In the genomic region with DNA sequence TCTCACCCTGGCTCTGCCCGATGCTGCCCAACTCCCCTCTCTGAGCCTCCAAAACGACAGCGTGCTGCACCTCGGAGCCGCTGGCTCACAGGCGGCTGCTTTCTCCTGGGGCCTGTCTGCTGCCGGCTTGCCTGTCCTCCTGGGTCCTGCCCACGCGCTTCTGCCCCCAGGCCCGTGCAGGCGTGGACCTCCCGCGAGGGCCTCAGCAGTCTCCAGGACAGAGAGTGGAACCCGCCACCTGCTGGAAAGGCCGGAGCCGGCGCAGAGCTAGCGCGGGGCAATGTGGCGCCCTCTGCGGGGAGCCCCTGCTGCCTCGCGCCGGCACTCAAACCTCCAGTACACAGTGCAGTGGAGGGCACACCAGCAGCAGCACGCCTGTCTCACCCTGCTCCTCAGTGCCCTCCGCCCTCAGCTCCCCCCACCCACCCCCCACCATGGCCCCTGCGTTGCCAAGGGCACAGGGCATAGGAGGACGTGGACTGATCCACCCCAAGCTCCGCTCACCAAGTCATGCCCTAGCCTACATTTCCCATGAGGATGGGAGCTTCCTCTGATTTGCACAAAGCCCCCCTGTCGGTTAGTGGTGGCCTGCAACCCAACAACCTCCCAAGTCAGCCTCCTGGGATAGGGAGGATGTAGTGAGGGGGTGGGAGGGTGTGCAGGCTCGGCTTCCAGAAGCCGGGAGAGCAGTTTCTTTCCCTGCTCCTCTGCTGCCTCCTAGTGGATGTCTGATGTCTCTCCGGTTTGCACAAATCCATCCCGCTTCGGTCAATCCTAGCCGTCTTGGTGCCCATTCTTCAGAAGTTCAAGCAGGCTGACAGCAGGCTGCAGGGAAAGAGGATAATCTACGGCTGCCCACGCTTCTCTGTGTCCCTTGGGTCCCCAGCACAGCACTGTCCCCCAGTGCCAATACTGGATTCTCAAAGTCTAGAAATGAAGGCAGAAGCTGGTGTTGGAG, we compare ENCODE assay signal across 8 cellular contexts.
A peak's percentile ranks its signal among the peaks of the same experiment; 100 is the strongest.
DNase-seq lines count a peak whose midpoint lies in the region; ATAC-seq, FAIRE-seq and TF ChIP-seq lines count a peak whose summit lies in the region.

No MANE protein-coding gene starts in this region.

- H3K4me3 ChIP-seq in MM.1S (ENCODE audit: low read length) = peak overlapping the region; percentile 62
- H3K4me3 ChIP-seq in fibroblast of pulmonary artery (replicated peaks; ENCODE audit: low read depth, low read length) = no peak overlapping the region

- H3F3A ChIP-seq in MM.1S (ENCODE audit: insufficient read depth, low read length) = no peaks in the 10 kb centered on the region

- no peak overlapping the region for H3K27ac Mint-ChIP-seq in nephron progenitor cell
- peak overlapping the region in 1 of 2 donors; percentile 8 for H3K27ac Mint-ChIP-seq in stimulated activated naive CD8-positive, alpha-beta T cell treated with anti-CD3 and anti-CD28 coated beads, Interleukin-15, amount 100 ng/mL, for 72 hours

- peak; percentile 45 for FAIRE-seq in GM18507 (lab: Jason Lieb, UNC)

- H3K4me2 ChIP-seq in MM.1S (ENCODE audit: low read depth, low read length) = peak overlapping the region; percentile 88

- no peak overlapping the region for H3K27ac ChIP-seq in MM.1S (ENCODE audit: low read length)

- H3K27me3 ChIP-seq in MM.1S (replicated peaks; ENCODE audit: insufficient read depth, low read length) = no peaks in the 10 kb centered on the region; the same call in 1 of the 2 replicates

- H2AFZ ChIP-seq in MM.1S (ENCODE audit: low read length) = peak overlapping the region; percentile 94

- no peaks in the 10 kb centered on the region for H3K9me3 Mint-ChIP-seq in nephron progenitor cell
- no peaks in the 10 kb centered on the region for H3K9me3 Mint-ChIP-seq in stimulated activated naive CD8-positive, alpha-beta T cell treated with anti-CD3 and anti-CD28 coated beads, Interleukin-15, amount 100 ng/mL, for 72 hours

- 0 out of 2 replicates have a peak, but pooled peaks cover 3% of the 10 kb centered on the region for H3K4me1 ChIP-seq in MM.1S (ENCODE audit: low read length)

- no peaks in the 10 kb centered on the region for H3K9me2 ChIP-seq in MM.1S (replicated peaks; ENCODE audit: insufficient read depth, low read length)

- DNase-seq in GM18507 (ENCODE audit: extremely low spot score, insufficient read length, low read depth) (peak; percentile 28), MM.1S (peak; percentile 75), SHP77 (lab: John Stamatoyannopoulos, UW) (peak; percentile 76 to 85), fibroblast of pulmonary artery (ENCODE audit: low read depth) (peak; percentile 91), nephron progenitor cell (peak; percentile 81)
- peak; percentile 62 for DNase-seq in activated effector memory CD4-positive, alpha-beta T cell treated with Interleukin-2 at 50 U/mL for 16 hours
- DNase-seq in stimulated activated naive CD8-positive, alpha-beta T cell treated with anti-CD3 and anti-CD28 coated beads, Interleukin-15, amount 100 ng/mL, for 72 hours = peak; percentile 75 to 78

- peaks cover 21% of the 10 kb centered on the region for H3K4me1 Mint-ChIP-seq in nephron progenitor cell
- peaks cover 22% of the 10 kb centered on the region for H3K4me1 Mint-ChIP-seq in stimulated activated naive CD8-positive, alpha-beta T cell treated with anti-CD3 and anti-CD28 coated beads, Interleukin-15, amount 100 ng/mL, for 72 hours

- no peaks in the 10 kb centered on the region for H3K9me3 ChIP-seq in MM.1S (replicated peaks; ENCODE audit: insufficient read depth, low read length)

- peak overlapping the region; percentile 67 for H3K4me3 Mint-ChIP-seq in nephron progenitor cell
- H3K4me3 Mint-ChIP-seq in stimulated activated naive CD8-positive, alpha-beta T cell treated with anti-CD3 and anti-CD28 coated beads, Interleukin-15, amount 100 ng/mL, for 72 hours = peak overlapping the region; percentile 58 to 80

- TF ChIP-seq CTCF in MM.1S (IDR thresholded peaks at IDR 0.05; ENCODE audit: low read length) (peak; percentile 71), fibroblast of pulmonary artery (IDR thresholded peaks at IDR 0.05; ENCODE audit: low read length, missing control alignments) (peak; percentile 92), nephron progenitor cell (IDR thresholded peaks at IDR 0.05) (peak; percentile 76)

- H3K27me3 Mint-ChIP-seq in nephron progenitor cell (ENCODE audit: low read depth, poor library complexity) = peaks cover 7% of the 10 kb centered on the region
- H3K27me3 Mint-ChIP-seq in stimulated activated naive CD8-positive, alpha-beta T cell treated with anti-CD3 and anti-CD28 coated beads, Interleukin-15, amount 100 ng/mL, for 72 hours = peaks cover 19% of the 10 kb centered on the region

- H3K9ac ChIP-seq in MM.1S (ENCODE audit: low read length) = peak overlapping the region; percentile 42; the same call in 1 of the 2 replicates

- H3K36me3 Mint-ChIP-seq in nephron progenitor cell (ENCODE audit: low read depth) = no peaks in the 10 kb centered on the region

- H4K20me1 ChIP-seq in MM.1S (ENCODE audit: insufficient read depth, low read length) = no peaks in the 10 kb centered on the region

- ATAC-seq in stimulated activated naive CD8-positive, alpha-beta T cell treated with anti-CD3 and anti-CD28 coated beads, Interleukin-15, amount 100 ng/mL, for 72 hours = peak; percentile 95
- ATAC-seq in GM19397 (IDR thresholded peaks at IDR 0.05; ENCODE audit: unreplicated experiment) = no peak

- no peaks in the 10 kb centered on the region for H3K36me3 ChIP-seq in MM.1S (replicated peaks; ENCODE audit: insufficient read depth, low read length)

- H3K79me2 ChIP-seq in MM.1S (ENCODE audit: low read length) = no peaks in the 10 kb centered on the region

Comparison
In these comparisons a context has a peak if more than half of its experiments do, and no peak if none do; other contexts are left out.
1. DNase-seq: peak in every context shown above with its lines; median percentile 91 in fibroblast of pulmonary artery; 81 in nephron progenitor cell; 80 in SHP77; 76 in stimulated activated naive CD8-positive, alpha-beta T cell treated with anti-CD3 and anti-CD28 coated beads, Interleukin-15, amount 100 ng/mL, for 72 hours; 75 in MM.1S; 62 in activated effector memory CD4-positive, alpha-beta T cell treated with Interleukin-2 at 50 U/mL for 16 hours; 28 in GM18507.